In genomic region chr22:19629720-19630419, GRCh38 we compare ENCODE assay signal across 8 cellular contexts.
A peak's percentile ranks its signal among the peaks of the same experiment; 100 is the strongest.
DNase-seq lines count a peak whose midpoint lies in the region; ATAC-seq, FAIRE-seq and TF ChIP-seq lines count a peak whose summit lies in the region.

No MANE protein-coding gene starts in this region.

- peak; percentile 79 to 94 (median 88) for TF ChIP-seq CTCF in body of pancreas (IDR thresholded peaks at IDR 0.05)

- intact Hi-C loops in body of pancreas (cut with DNase I): loop anchor here (5.0 kb wide), 2 partner anchors 483 to 673 kb away; no protein-coding TSS in a partner anchor

- WGBS in body of pancreas, 2 donors: 16 to 17% methylated on average over 13 of the region's 13 CpGs

- no peak overlapping the region for H3K4me3 ChIP-seq in body of pancreas

- H3K9me3 ChIP-seq in body of pancreas: no peaks in the 10 kb centered on the region

- H3K27ac ChIP-seq in body of pancreas: no peak overlapping the region

- H3K4me1 ChIP-seq in body of pancreas: no peaks in the 10 kb centered on the region

- DNase-seq in NCI-H1436 (lab: John Stamatoyannopoulos, UW) (peak; percentile 74), NCI-H1436 treated with DMSO at 0.1 percent for 48 hours (lab: John Stamatoyannopoulos, UW) (no peak), NCI-H187 treated with DMSO at 0.1 percent for 48 hours (lab: John Stamatoyannopoulos, UW) (peak; percentile 31), body of pancreas (peak; percentile 78 to 84 (median 80)), iPS-NIHi11 (ENCODE audit: low spot score) (peak; percentile 94)
- DNase-seq in stimulated activated CD4-positive, alpha-beta T cell treated with anti-CD3 and anti-CD28 coated beads, Interleukin-12 subunit alpha, Interleukin-12 subunit beta, amount 100 ng/mL, for 24 hours (ENCODE audit: low read depth in 2 of 2): peak; percentile 72 to 86

- H3K36me3 ChIP-seq in body of pancreas (replicated peaks in 1 of 2; ENCODE audit: insufficient read depth in 1 of 2, low read depth in 2 of 2): no peaks in the 10 kb centered on the region

- no peaks in the 10 kb centered on the region for H3K27me3 ChIP-seq in body of pancreas

- ATAC-seq in body of pancreas (peak; percentile 85), HG03196 (IDR thresholded peaks at IDR 0.05; ENCODE audit: unreplicated experiment) (no peak)

- FAIRE-seq in TTC549 (lab: Jason Lieb, UNC): peak; percentile 80

- no peak for TF ChIP-seq POLR2A in body of pancreas (IDR thresholded peaks at IDR 0.05)
